In the genomic region with DNA sequence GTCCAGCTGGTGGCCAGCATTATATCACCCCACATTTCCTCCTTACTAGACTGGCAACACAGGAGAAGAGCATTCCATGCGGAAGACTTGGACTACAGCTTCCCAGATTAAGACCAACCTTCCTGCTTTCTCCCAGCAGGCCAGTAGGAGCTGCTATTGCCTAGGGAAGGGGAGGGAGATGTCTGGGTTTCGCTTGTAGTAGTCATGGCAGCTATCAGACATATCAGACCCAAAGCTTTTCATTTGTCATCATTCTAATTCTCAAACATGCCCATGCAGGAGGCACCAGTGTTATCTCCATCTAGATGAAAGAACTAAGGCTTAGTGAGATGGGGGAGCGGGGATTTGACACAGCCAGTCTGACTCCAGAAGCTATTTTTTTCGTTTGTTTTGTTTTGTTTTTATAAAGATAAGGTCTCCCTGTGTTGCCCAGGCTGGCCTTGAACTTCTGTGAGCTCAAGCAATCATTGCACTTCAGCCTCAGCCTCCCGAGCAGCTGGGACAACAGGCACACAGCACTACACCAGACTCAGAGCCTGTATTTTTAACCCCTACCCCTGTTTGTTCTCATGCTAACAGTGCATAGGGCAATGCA, we compare ENCODE assay signal across 9 cellular contexts. TPM values are rescaled to one million over a fixed set of nuclear protein-coding genes. Genes with fewer than 3 reads are reported as not detected.
DNase-seq lines count a peak whose midpoint lies in the region; ATAC-seq and TF ChIP-seq lines count a peak whose summit lies in the region.
"Had no signal": no experiment of that assay in that cellular context is flagged by ENCODE, and none has a peak within 500 bp of the region (broad histone marks: within the 10 kb centered on the region; RNA-seq: fewer than 3 reads in every experiment).

No MANE protein-coding gene starts in this region.

- no peak overlapping the region for H3K27ac ChIP-seq in esophagus muscularis mucosa (replicated peaks in 1 of 4)
- no peak overlapping the region for H3K27ac ChIP-seq in naive thymus-derived CD4-positive, alpha-beta T cell (ENCODE audit: low read depth, low read length)
- H3K27ac ChIP-seq: BLaER1 had no signal

- peaks cover 2 to 18% (median 17%) of the 10 kb centered on the region in 4 donors for H3K4me1 ChIP-seq in esophagus muscularis mucosa
- H3K4me1 ChIP-seq in naive thymus-derived CD4-positive, alpha-beta T cell (ENCODE audit: control insufficient read depth in 2 of 2, insufficient read depth in 2 of 2, low read length in 2 of 2): no peaks in the 10 kb centered on the region

- no peaks in the 10 kb centered on the region for H3K36me3 Mint-ChIP-seq in T-helper 2 cell treated with Interferon-gamma antibody and Interleukin-4, amounts not matched to agents 5 μg/mL and 100 μg/mL, for 36 hours (ENCODE audit: low read depth)
- no peaks in the 10 kb centered on the region for H3K36me3 Mint-ChIP-seq in naive thymus-derived CD4-positive, alpha-beta T cell

- no peaks in the 10 kb centered on the region for H3K9me3 ChIP-seq in esophagus muscularis mucosa
- no peaks in the 10 kb centered on the region for H3K9me3 ChIP-seq in naive thymus-derived CD4-positive, alpha-beta T cell (ENCODE audit: control insufficient read depth in 2 of 3, low read length in 3 of 3)
- H3K9me3 ChIP-seq: BLaER1 had no signal

- TF ChIP-seq POLR2A in esophagus muscularis mucosa (IDR thresholded peaks at IDR 0.05; ENCODE audit: low read depth): no peak

- peak; percentile 47 for ATAC-seq in naive thymus-derived CD4-positive, alpha-beta T cell
- ATAC-seq in HG03095 (IDR thresholded peaks at IDR 0.05; ENCODE audit: unreplicated experiment) (no peak), HG03469 (IDR thresholded peaks at IDR 0.05; ENCODE audit: unreplicated experiment) (no peak)

- DNase-seq in NCI-H1417 (lab: John Stamatoyannopoulos, UW) (peak in 2 of 3 experiments; percentile 5 to 48), NCI-H1417 treated with DMSO at 0.1 percent for 48 hours (lab: John Stamatoyannopoulos, UW) (no peak), LoVo (ENCODE audit: low spot score) (peak; percentile 68), esophagus muscularis mucosa (ENCODE audit: extremely low spot score) (no peak)
- peak; percentile 28 for DNase-seq in T-helper 2 cell treated with Interferon-gamma antibody and Interleukin-4, amounts not matched to agents 5 μg/mL and 100 μg/mL, for 36 hours (ENCODE audit: low spot score)
- peak in 4 of 9 donors; percentile 9 to 25 (median 16) for DNase-seq in naive thymus-derived CD4-positive, alpha-beta T cell

- no peaks in the 10 kb centered on the region for H3K9me3 Mint-ChIP-seq in T-helper 2 cell treated with Interferon-gamma antibody and Interleukin-4, amounts not matched to agents 5 μg/mL and 100 μg/mL, for 36 hours
- H3K9me3 Mint-ChIP-seq in naive thymus-derived CD4-positive, alpha-beta T cell: peaks cover 0 to 1% (median 0%) of the 10 kb centered on the region in 11 donors

- 56% methylated on average over 5 of the region's 5 CpGs for WGBS in esophagus muscularis mucosa

- no peaks in the 10 kb centered on the region for H3K36me3 ChIP-seq in esophagus muscularis mucosa
- H3K36me3 ChIP-seq in naive thymus-derived CD4-positive, alpha-beta T cell (ENCODE audit: control insufficient read depth in 2 of 3, insufficient read depth in 3 of 3, low read length in 3 of 3): no peaks in the 10 kb centered on the region
- H3K36me3 ChIP-seq: BLaER1 had no signal

- no peak overlapping the region for H3K4me3 Mint-ChIP-seq in T-helper 2 cell treated with Interferon-gamma antibody and Interleukin-4, amounts not matched to agents 5 μg/mL and 100 μg/mL, for 36 hours
- H3K4me3 Mint-ChIP-seq in naive thymus-derived CD4-positive, alpha-beta T cell: no peak overlapping the region

- CTCF ChIA-PET in naive thymus-derived CD4-positive, alpha-beta T cell (lab: Charles Lee): interaction anchor here (0.9 kb wide), 1 partner anchor 233 kb away, joined by 3 read pairs; no protein-coding TSS in a partner anchor

- no peak overlapping the region for H3K4me3 ChIP-seq in esophagus muscularis mucosa
- no peak overlapping the region for H3K4me3 ChIP-seq in naive thymus-derived CD4-positive, alpha-beta T cell (ENCODE audit: low read length)
- H3K4me3 ChIP-seq: BLaER1 had no signal

- POLR2A ChIA-PET in naive thymus-derived CD4-positive, alpha-beta T cell (lab: Charles Lee): no interaction called here

- H3K27ac Mint-ChIP-seq in T-helper 2 cell treated with Interferon-gamma antibody and Interleukin-4, amounts not matched to agents 5 μg/mL and 100 μg/mL, for 36 hours: no peak overlapping the region
- H3K27ac Mint-ChIP-seq in naive thymus-derived CD4-positive, alpha-beta T cell: no peak overlapping the region

- no peak for TF ChIP-seq EP300 in esophagus muscularis mucosa (IDR thresholded peaks at IDR 0.05)

- TF ChIP-seq CTCF in esophagus muscularis mucosa (IDR thresholded peaks at IDR 0.05): peak; percentile 62 to 81 (median 78)

- H3K27me3 Mint-ChIP-seq in T-helper 2 cell treated with Interferon-gamma antibody and Interleukin-4, amounts not matched to agents 5 μg/mL and 100 μg/mL, for 36 hours (ENCODE audit: low read depth): peaks cover 26% of the 10 kb centered on the region
- H3K27me3 Mint-ChIP-seq in naive thymus-derived CD4-positive, alpha-beta T cell: peaks cover 12 to 35% (median 28%) of the 10 kb centered on the region in 5 donors

- no peaks in the 10 kb centered on the region for H3K4me1 Mint-ChIP-seq in T-helper 2 cell treated with Interferon-gamma antibody and Interleukin-4, amounts not matched to agents 5 μg/mL and 100 μg/mL, for 36 hours (ENCODE audit: low read depth)
- peaks cover 0 to 2% (median 0%) of the 10 kb centered on the region in 7 donors for H3K4me1 Mint-ChIP-seq in naive thymus-derived CD4-positive, alpha-beta T cell

- intact Hi-C loops in esophagus muscularis mucosa (cut with DNase I): loop anchor here (2.0 kb wide), 1 partner anchor 178 kb away; no protein-coding TSS in a partner anchor
- intact Hi-C loops in naive thymus-derived CD4-positive, alpha-beta T cell (cut with micrococcal nuclease): loop anchor here in 1 of 2 donors (1.0 kb wide), 2 partner anchors 177 to 220 kb away; no protein-coding TSS in a partner anchor

- peaks cover 0 to 10% (median 0%) of the 10 kb centered on the region in 4 donors for H3K27me3 ChIP-seq in esophagus muscularis mucosa
- H3K27me3 ChIP-seq in naive thymus-derived CD4-positive, alpha-beta T cell (ENCODE audit: control insufficient read depth in 2 of 2, insufficient read depth in 2 of 2, low read length in 2 of 2): no peaks in the 10 kb centered on the region
- H3K27me3 ChIP-seq: BLaER1 had no signal

RNA-seq across cellular contexts. Expression of gene PLA2G2A, which starts 4.5 kb away (rescaled TPM):
- 100 to 1,000 TPM in 2 of 4 donors, 10 to 100 TPM in 2; 29.9 to 228 (median 81.2) TPM for total RNA-seq in esophagus muscularis mucosa
- not detected for total RNA-seq in naive thymus-derived CD4-positive, alpha-beta T cell
- polyA plus RNA-seq in naive thymus-derived CD4-positive, alpha-beta T cell: not detected

RNA-seq across cellular contexts. Expression of gene PLA2G2E, which starts 51.5 kb away (rescaled TPM):
- total RNA-seq in esophagus muscularis mucosa: not detected
- total RNA-seq in naive thymus-derived CD4-positive, alpha-beta T cell: not detected
- not detected for polyA plus RNA-seq in naive thymus-derived CD4-positive, alpha-beta T cell

Comparison
In these comparisons a context has a peak if more than half of its experiments do, and no peak if none do; other contexts are left out.
1. DNase-seq: peak in NCI-H1417 (2 of 3), LoVo (single experiment) and T-helper 2 cell treated with Interferon-gamma antibody and Interleukin-4, amounts not matched to agents 5 μg/mL and 100 μg/mL, for 36 hours (single experiment); none in NCI-H1417 treated with DMSO at 0.1 percent for 48 hours (single experiment) and esophagus muscularis mucosa (single experiment).
2. RNA of gene PLA2G2A, which starts 4.5 kb away (total RNA-seq): 29.9 to 228 TPM in esophagus muscularis mucosa; not detected in naive thymus-derived CD4-positive, alpha-beta T cell; every median in the first group is over 10 times any median in the second.